ENCODE assay signal across 12 cellular contexts in the genomic region with DNA sequence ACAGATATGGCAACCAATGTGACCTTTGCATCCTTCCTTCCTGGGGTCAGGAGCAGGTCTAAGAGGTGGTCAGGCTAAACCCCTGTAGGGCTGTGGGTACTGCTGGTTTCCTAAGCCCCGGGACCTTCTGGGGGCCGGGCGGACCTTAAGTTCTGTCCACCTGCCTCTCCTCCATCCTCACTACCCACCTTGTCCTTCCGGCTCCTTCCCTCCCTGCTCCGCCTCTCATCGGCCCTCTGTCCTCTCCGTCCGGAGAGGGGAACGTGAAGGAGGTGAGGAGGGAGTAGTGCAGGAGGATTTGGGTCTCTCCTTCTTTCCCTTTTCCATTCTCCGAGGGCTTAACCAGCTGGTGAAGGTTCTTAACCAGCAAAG. TPM values are rescaled to one million over a fixed set of nuclear protein-coding genes. Genes with fewer than 3 reads are reported as not detected.
DNase-seq lines count a peak whose midpoint lies in the region; ATAC-seq, FAIRE-seq and TF ChIP-seq lines count a peak whose summit lies in the region.
"Had no signal": no experiment of that assay in that cellular context is flagged by ENCODE, and none has a peak within 500 bp of the region (broad histone marks: within the 10 kb centered on the region; RNA-seq: fewer than 3 reads in every experiment).

No MANE protein-coding gene starts in this region.

- in situ Hi-C loops in GM13977 (cut with MboI; ENCODE audit: low pct_unique_long_range_greater_than_20kb, low sequenced_read_pairs, unreplicated experiment) (loop anchor here (5.0 to 25.0 kb wide), 2 partner anchors 82 to 617 kb away; no protein-coding TSS in a partner anchor), GM12878 (cut with MboI) (loop anchor here (5.0 kb wide), 2 partner anchors 92 to 627 kb away; no protein-coding TSS in a partner anchor), G401 (cut with HindIII; ENCODE audit: low sequenced_read_pairs) (no loop called here)

- H3K9me3 ChIP-seq in GM12878 (replicated peaks; ENCODE audit: control insufficient read depth, insufficient read depth, low read length): no peaks in the 10 kb centered on the region
- no peaks in the 10 kb centered on the region for H3K9me3 ChIP-seq in spleen
- H3K9me3 ChIP-seq: sigmoid colon had no signal

- H3K4me1 ChIP-seq in GM12878 (ENCODE audit: control insufficient read depth, insufficient read depth, low read length) (peaks cover 15% of the 10 kb centered on the region), spleen (peaks cover 14 to 56% (median 29%) of the 10 kb centered on the region in 6 donors)

- POLR2A ChIA-PET in GM12878 (lab: Charles Lee): interaction anchor here (0.8 to 4.3 kb wide), 2 partner anchors 24 to 30 kb away, joined by 3 to 23 read pairs; a partner anchor contains a TSS

- 3% methylated on average over 7 of the region's 10 CpGs for WGBS in GM12878 (ENCODE audit: insufficient coverage, insufficient replicate concordance, low lambda C conversion rate, missing lambda C conversion rate)
- 25 to 35% (median 28%) methylated on average over 10 of the region's 10 CpGs for WGBS in spleen, 5 donors

- peaks cover 12 to 20% of the 10 kb centered on the region in 2 experiments; a peak in 3 of 4 replicates for H3K36me3 ChIP-seq in GM12878 (ENCODE audit: control insufficient read depth in 2 of 2, insufficient read depth in 2 of 2, low read length in 1 of 2)
- peaks cover 0 to 86% (median 39%) of the 10 kb centered on the region in 6 donors for H3K36me3 ChIP-seq in spleen

- no TSS peak for BruUV-seq in GM12878 (replicated peaks; lab: Mats Ljungman, UMichigan)

- CTCF ChIA-PET in GM12878 (lab: Yijun Ruan, JAX): interaction anchor here (0.6 to 11.6 kb wide), 8 partner anchors 29 to 178 kb away, joined by 3 to 499 read pairs (median 5); a partner anchor contains a TSS

- RAD21 ChIA-PET in GM12878 (lab: Charles Lee; ENCODE audit: unreplicated experiment): interaction anchor here (1.4 to 7.5 kb wide), 3 partner anchors 27 to 185 kb away, joined by 4 to 185 read pairs (median 6); a partner anchor contains a TSS

- H3K79me2 ChIP-seq in GM12878 (ENCODE audit: control insufficient read depth, insufficient read depth, low read length): peaks cover 4% of the 10 kb centered on the region

- peak overlapping the region; percentile 52 for H3K9ac ChIP-seq in GM12878 (ENCODE audit: control insufficient read depth, insufficient read depth, low read length)

- no peaks in the 10 kb centered on the region for H4K20me1 ChIP-seq in GM12878 (ENCODE audit: control insufficient read depth, insufficient read depth)

- H2AFZ ChIP-seq in GM12878 (ENCODE audit: control insufficient read depth, low read depth, low read length): peak overlapping the region; percentile 48

- H3K4me2 ChIP-seq in GM12878 (ENCODE audit: control insufficient read depth, insufficient read depth): peak overlapping the region; percentile 83

- SMC1A ChIA-PET in GM12878 (lab: Charles Lee; ENCODE audit: uncharacterized antibody, unreplicated experiment): interaction anchor here (0.9 to 5.1 kb wide), 5 partner anchors 13 to 185 kb away, joined by 3 to 282 read pairs (median 20); a partner anchor contains a TSS

- no peak for TF ChIP-seq CTCF in GM13977 (IDR thresholded peaks at IDR 0.05; ENCODE audit: extremely low read depth, insufficient read depth, missing control alignments)
- TF ChIP-seq CTCF in GM12878 (IDR thresholded peaks at IDR 0.05 in 2 of 3, conservative IDR thresholded peaks at IDR 0.05 in 1 of 3; ENCODE audit: control insufficient read depth in 2 of 3, extremely low read depth in 1 of 3, insufficient read depth in 1 of 3, low read depth in 3 of 3, low read length in 3 of 3): no peak
- TF ChIP-seq CTCF in spleen (IDR thresholded peaks at IDR 0.05 in 8 of 11, conservative IDR thresholded peaks at IDR 0.05 in 3 of 11): no peak

- no peak for FAIRE-seq in GM12878 (lab: Jason Lieb, UNC)

- H3K4me3 ChIP-seq in GM12878 (peak overlapping the region; percentile 75), spleen (peak overlapping the region; percentile 12 to 70 (median 39))
- H3K4me3 ChIP-seq: sigmoid colon had no signal

- intact Hi-C loops in GM12878 (cut with micrococcal nuclease; ENCODE audit: unreplicated experiment) (no loop called here), spleen (cut with DNase I; ENCODE audit: low total_unique reads) (no loop called here)

- TF ChIP-seq EP300 in GM12878 (IDR thresholded peaks at IDR 0.05; ENCODE audit: borderline replicate concordance in 1 of 2, control insufficient read depth in 1 of 2, low read depth in 2 of 2, low read length in 2 of 2): no peak

- ATAC-seq in HG02678 (IDR thresholded peaks at IDR 0.05; ENCODE audit: unreplicated experiment): peak; percentile 12
- ATAC-seq in GM12878: peak; percentile 41

- TF ChIP-seq RAD21 in GM12878 (IDR thresholded peaks at IDR 0.05; ENCODE audit: insufficient read depth, low read depth, low read length): no peak

- H3K27me3 ChIP-seq in GM12878 (replicated peaks in 1 of 2; ENCODE audit: control insufficient read depth in 2 of 2, insufficient read depth in 2 of 2, low read length in 1 of 2) (no peaks in the 10 kb centered on the region), spleen (replicated peaks in 1 of 7) (no peaks in the 10 kb centered on the region)
- H3K27me3 ChIP-seq: sigmoid colon had no signal

- H3K27ac ChIP-seq in GM12878 (ENCODE audit: control insufficient read depth, insufficient read depth): peak overlapping the region; percentile 78
- H3K27ac ChIP-seq in spleen: peak overlapping the region; percentile 47 to 84 (median 70)
- H3K27ac ChIP-seq: sigmoid colon had no signal

- DNase-seq in GM13977 (ENCODE audit: low spot score): peak; percentile 36
- no peak for DNase-seq in GM12878 (ENCODE audit: low read depth, low spot score)
- no peak for DNase-seq in spleen
- DNase-seq in DMS79 (lab: John Stamatoyannopoulos, UW): no peak
- DNase-seq in globus pallidus (ENCODE audit: low spot score): no peak
- DNase-seq in G401 (ENCODE audit: low spot score): no peak
- DNase-seq: DMS153; HFFc6; NCI-H1105; NK-92 treated with Interleukin-12 subunit alpha and Interleukin-12 subunit beta, amount 100 ng/mL, for 24 hours had no signal

- TF ChIP-seq POLR2A in GM12878 (IDR thresholded peaks at IDR 0.05; ENCODE audit: low read depth, low read length) (no peak), spleen (IDR thresholded peaks at IDR 0.05) (no peak)

TF ChIP-seq in GM12878, 131 proteins besides CTCF, POLR2A, EP300 and RAD21:
- no peak for TF ChIP-seq MEF2A (IDR thresholded peaks at IDR 0.05; ENCODE audit: insufficient read depth, low read depth, low read length)
- no peak for TF ChIP-seq SP1 (IDR thresholded peaks at IDR 0.05; ENCODE audit: low read depth, low read length)
- no peak for TF ChIP-seq SREBF2 (IDR thresholded peaks at IDR 0.05; ENCODE audit: low read length)
- no peak for TF ChIP-seq ASH2L (IDR thresholded peaks at IDR 0.05; ENCODE audit: borderline replicate concordance, low read depth)
- TF ChIP-seq BHLHE40 (IDR thresholded peaks at IDR 0.05; ENCODE audit: borderline replicate concordance in 1 of 2, low read depth in 2 of 2, low read length in 1 of 2): 0 out of 4 replicates have a peak, but pooled peaks of 1 of the 2 experiments have one; percentile 4
- TF ChIP-seq RB1 (IDR thresholded peaks at IDR 0.05; ENCODE audit: borderline replicate concordance): 0 out of 2 replicates have a peak, but pooled peaks have one; percentile 10
- TF ChIP-seq EZH2 (IDR thresholded peaks at IDR 0.05; ENCODE audit: borderline replicate concordance, control insufficient read depth, low read depth, low read length): no peak

RNA-seq across cellular contexts. Expression of a gene that starts 28.3 kb away (rescaled TPM):
- 111 and 117 TPM in 2 replicates for total RNA-seq in GM12878 (2013; cell fraction: nucleolus; rRNA removed)
- total RNA-seq in GM12878 (2014; rRNA removed): 134 and 152 TPM in 2 replicates
- 69.7 and 70.3 TPM in 2 replicates for total RNA-seq in GM12878 (2014; rRNA removed; fragmentation: Illumina TruSeq; extraction: Trizol)
- total RNA-seq in GM12878 (2021): 154 and 159 TPM in 2 replicates
- 66.8 TPM for polyA plus RNA-seq in GM12878 (2011; ENCODE audit: low read depth)
- 206 and 264 TPM in 2 replicates for polyA plus RNA-seq in GM12878 (2011; rRNA removed)
- 342 and 427 TPM in 2 replicates for polyA plus RNA-seq in GM12878 (2011; cell fraction: cytosol; rRNA removed)
- polyA plus RNA-seq in GM12878 (2011; cell fraction: nucleus; rRNA removed): 245 and 262 TPM in 2 replicates
- polyA plus RNA-seq in GM12878 (2012): 179 and 250 TPM in 2 replicates
- 40.7 and 82.2 TPM in 2 replicates for polyA plus RNA-seq in GM12878 (2014; fragmentation: Illumina TruSeq; extraction: Trizol)
- polyA plus RNA-seq in GM12878 (2014; fragmentation: Nextera tagmentation; extraction: Ambion mirVana): 1 to 10 TPM; 5.2 to 7.1 TPM
- 239 and 255 TPM in 2 replicates for polyA plus RNA-seq in GM12878 (2014; rRNA removed)
- 10 to 100 TPM; 60.9 to 66.9 TPM for polyA plus RNA-seq in GM12878 (2016; fragmentation: Nextera tagmentation; extraction: Ambion mirVana)
- polyA minus RNA-seq in GM12878 (2011; rRNA and poly(A)+ RNA removed): 124 and 137 TPM in 2 replicates
- polyA minus RNA-seq in GM12878 (2011; cell fraction: cytosol; rRNA and poly(A)+ RNA removed): 41.4 and 42.4 TPM in 2 replicates
- 18.9 and 21.1 TPM in 2 replicates for polyA minus RNA-seq in GM12878 (2011; cell fraction: nucleus; rRNA and poly(A)+ RNA removed)
- 10 to 100 TPM; 32.5 to 61.9 (median 57.1) TPM for total RNA-seq in spleen
- polyA plus RNA-seq in spleen: 10 to 100 TPM; 24.0 to 40.5 (median 37.7) TPM
- total RNA-seq in G401 (2014; rRNA removed; shearing (Covaris generic)): 67.4 and 86.6 TPM in 2 replicates

RNA-seq across cellular contexts. Expression of a gene that starts 40.5 kb away (rescaled TPM):
- 36.5 and 39.3 TPM in 2 replicates for total RNA-seq in GM12878 (2013; cell fraction: nucleolus; rRNA removed)
- total RNA-seq in GM12878 (2014; rRNA removed) (47.8 and 54.0 TPM in 2 replicates), GM12878 (2014; rRNA removed; fragmentation: Illumina TruSeq; extraction: Trizol) (51.5 and 54.6 TPM in 2 replicates), GM12878 (2021) (66.1 and 67.9 TPM in 2 replicates), spleen (10 to 100 TPM; 25.1 to 35.5 (median 32.0) TPM)
- 37.0 TPM for polyA plus RNA-seq in GM12878 (2011; ENCODE audit: low read depth)
- polyA plus RNA-seq in GM12878 (2011; rRNA removed) (52.9 and 53.2 TPM in 2 replicates), GM12878 (2014; fragmentation: Illumina TruSeq; extraction: Trizol) (68.8 and 71.9 TPM in 2 replicates), GM12878 (2014; fragmentation: Nextera tagmentation; extraction: Ambion mirVana) (10 to 100 TPM; 38.2 to 61.6 TPM), GM12878 (2014; rRNA removed) (63.3 and 67.7 TPM in 2 replicates), GM12878 (2016; fragmentation: Nextera tagmentation; extraction: Ambion mirVana) (100 to 1,000 TPM; 116 to 126 TPM), spleen (10 to 100 TPM; 17.8 to 23.7 (median 23.6) TPM)
- 38.7 and 42.5 TPM in 2 replicates for polyA plus RNA-seq in GM12878 (2011; cell fraction: cytosol; rRNA removed)
- polyA plus RNA-seq in GM12878 (2011; cell fraction: nucleus; rRNA removed): 37.4 and 49.0 TPM in 2 replicates
- polyA plus RNA-seq in GM12878 (2012): 42.0 and 48.1 TPM in 2 replicates
- polyA minus RNA-seq in GM12878 (2011; rRNA and poly(A)+ RNA removed): 37.4 and 42.4 TPM in 2 replicates
- 12.7 and 18.7 TPM in 2 replicates for polyA minus RNA-seq in GM12878 (2011; cell fraction: cytosol; rRNA and poly(A)+ RNA removed)
- 9.1 and 18.1 TPM in 2 replicates for polyA minus RNA-seq in GM12878 (2011; cell fraction: nucleus; rRNA and poly(A)+ RNA removed)
- 77.8 and 79.4 TPM in 2 replicates for total RNA-seq in G401 (2014; rRNA removed; shearing (Covaris generic))
